ENCODE assay signal across 8 cellular contexts in the genomic region with DNA sequence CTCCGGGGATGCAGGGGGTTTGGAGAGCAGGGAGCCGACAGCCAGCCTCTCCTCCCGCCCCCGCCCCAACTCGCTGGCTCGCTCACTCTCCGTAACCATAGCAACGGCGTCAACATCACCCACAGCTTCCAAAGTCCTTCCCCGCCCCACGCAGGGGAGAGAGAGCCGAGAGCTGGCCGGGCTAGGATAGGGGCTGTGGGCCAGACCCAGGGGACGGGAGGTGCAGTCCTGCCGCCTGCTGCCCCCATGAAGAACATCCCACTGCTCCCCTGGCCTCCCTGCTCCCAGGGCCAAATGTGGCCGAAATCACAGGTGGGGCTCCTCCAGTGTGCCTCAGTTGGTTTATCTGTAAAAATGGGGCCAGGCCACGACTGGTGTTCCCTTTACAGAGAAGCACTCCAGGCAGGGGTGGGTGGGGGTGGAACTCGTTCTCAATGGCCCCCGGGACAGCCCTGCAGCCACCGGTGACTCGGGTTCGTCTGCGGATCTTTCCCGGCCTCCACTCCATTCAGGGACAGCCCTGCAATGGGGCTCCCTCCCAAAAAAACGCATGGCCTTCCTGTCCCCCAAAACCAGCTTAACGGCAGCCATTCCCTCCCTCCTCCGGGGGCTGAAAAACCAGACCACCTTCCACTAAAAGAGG. TPM values are rescaled to one million over a fixed set of nuclear protein-coding genes. Genes with fewer than 3 reads are reported as not detected.
DNase-seq lines count a peak whose midpoint lies in the region; ATAC-seq and TF ChIP-seq lines count a peak whose summit lies in the region.

No MANE protein-coding gene starts in this region.

- H3K18ac ChIP-seq in mesendoderm (ENCODE audit: low read length): no peak overlapping the region

- H2BK15ac ChIP-seq in mesendoderm (replicated peaks; ENCODE audit: low read depth): no peak overlapping the region

- no peak overlapping the region for H4K8ac ChIP-seq in mesendoderm (ENCODE audit: low read depth, low read length)

- H2AK5ac ChIP-seq in mesendoderm (ENCODE audit: low read length): no peak overlapping the region

- H3K36me3 ChIP-seq in mesendoderm (ENCODE audit: control insufficient read depth, insufficient read depth, low read length): no peaks in the 10 kb centered on the region

- H3K9ac ChIP-seq in mesendoderm (ENCODE audit: low read length): peak overlapping the region; percentile 82

- H2BK120ac ChIP-seq in mesendoderm (ENCODE audit: low read depth, low read length): no peak overlapping the region

- H3K79me2 ChIP-seq in mesendoderm (ENCODE audit: control insufficient read depth, insufficient read depth, low read length): peaks cover 59% of the 10 kb centered on the region

- no peak overlapping the region for H3K4me3 ChIP-seq in mesendoderm (ENCODE audit: low read length)

- no peaks in the 10 kb centered on the region for H3K27me3 ChIP-seq in mesendoderm (ENCODE audit: insufficient read depth, low read length, poor library complexity)

- ATAC-seq in HG03469 (IDR thresholded peaks at IDR 0.05; ENCODE audit: unreplicated experiment): no peak

- WGBS in mesendoderm (ENCODE audit: extremely low coverage, insufficient coverage, low lambda C conversion rate): no CpG with 5 or more reads among the region's 27 CpGs

- no peak overlapping the region for H3K4ac ChIP-seq in mesendoderm (ENCODE audit: low read depth, low read length)

- H3K27ac ChIP-seq in mesendoderm (ENCODE audit: low read depth, low read length): no peak overlapping the region

- peaks cover 21% of the 10 kb centered on the region for H3K4me1 ChIP-seq in mesendoderm (ENCODE audit: control insufficient read depth, low read depth, low read length)

- DNase-seq in AG08395 (ENCODE audit: low spot score): peak; percentile 68
- DNase-seq in HEK293T (ENCODE audit: extremely low spot score): peak; percentile 54
- peak; percentile 57 for DNase-seq in T1000 (lab: John Stamatoyannopoulos, UW)
- DNase-seq in dedifferentiated amniotic fluid mesenchymal stem cell (ENCODE audit: extremely low spot score): peak; percentile 76
- DNase-seq in mesendoderm: peak; percentile 89
- DNase-seq in activated CD4-positive, CD25-positive, alpha-beta regulatory T cell treated with anti-CD3 and anti-CD28 coated beads, Interleukin-2, amount 50 U/mL, for 72 hours: no peak
- DNase-seq in NCI-H1048 (lab: John Stamatoyannopoulos, UW): no peak

- POLR2A ChIA-PET in HEK293T (lab: Yijun Ruan, JAX): no interaction called here

- H4K5ac ChIP-seq in mesendoderm (ENCODE audit: low read length): no peak overlapping the region

- H3K23ac ChIP-seq in mesendoderm (ENCODE audit: low read length): no peak overlapping the region

- H2BK5ac ChIP-seq in mesendoderm (ENCODE audit: low read length): no peak overlapping the region

- CTCF ChIA-PET in HEK293T (lab: Yijun Ruan, JAX): no interaction called here

- H3K56ac ChIP-seq in mesendoderm (ENCODE audit: low read length): peak overlapping the region; percentile 90

- H3K4me2 ChIP-seq in mesendoderm (ENCODE audit: low read length): peak overlapping the region; percentile 3

- H3K79me1 ChIP-seq in mesendoderm (ENCODE audit: low read length): peaks cover 20% of the 10 kb centered on the region

TF ChIP-seq in HEK293T, 16 proteins besides CTCF, POLR2A, EP300 and RAD21:
- no peak for TF ChIP-seq L3MBTL2 (conservative IDR thresholded peaks at IDR 0.05)
- no peak for TF ChIP-seq ZNF384 (IDR thresholded peaks at IDR 0.05)

RNA-seq across cellular contexts. Expression of gene KLF16, which starts 3.1 kb away (rescaled TPM):
- polyA plus RNA-seq in mesendoderm (2013, experiment 1 of 2): 32.7 TPM
- 33.5 TPM for polyA plus RNA-seq in mesendoderm (2013, experiment 2 of 2)

RNA-seq across cellular contexts. Expression of gene REXO1, which starts 12.0 kb away (rescaled TPM):
- 28.3 TPM for polyA plus RNA-seq in mesendoderm (2013, experiment 1 of 2)
- polyA plus RNA-seq in mesendoderm (2013, experiment 2 of 2): 27.2 TPM

RNA-seq across cellular contexts. Expression of gene ABHD17A, which starts 25.0 kb away (rescaled TPM):
- polyA plus RNA-seq in mesendoderm (2013, experiment 1 of 2): 33.9 TPM
- polyA plus RNA-seq in mesendoderm (2013, experiment 2 of 2): 34.1 TPM

RNA-seq across cellular contexts. Expression of gene ADAT3, which starts 44.9 kb away (rescaled TPM):
- polyA plus RNA-seq in mesendoderm (2013, experiment 1 of 2): 6.6 TPM
- polyA plus RNA-seq in mesendoderm (2013, experiment 2 of 2): 6.4 TPM

RNA-seq across cellular contexts. Expression of gene SCAMP4, which starts 44.9 kb away (rescaled TPM):
- 31.5 TPM for polyA plus RNA-seq in mesendoderm (2013, experiment 1 of 2)
- polyA plus RNA-seq in mesendoderm (2013, experiment 2 of 2): 30.6 TPM

Comparison
In these comparisons a context has a peak if more than half of its experiments do, and no peak if none do; other contexts are left out.
1. DNase-seq: peak in AG08395 (single experiment), HEK293T (single experiment), T1000 (single experiment), dedifferentiated amniotic fluid mesenchymal stem cell (single experiment) and mesendoderm (single experiment); none in activated CD4-positive, CD25-positive, alpha-beta regulatory T cell treated with anti-CD3 and anti-CD28 coated beads, Interleukin-2, amount 50 U/mL, for 72 hours (single experiment) and NCI-H1048 (single experiment).